ENCODE assay signal across 39 cellular contexts in genomic region chr6:87346700-87347099, GRCh38. TPM values are rescaled to one million over a fixed set of nuclear protein-coding genes. Genes with fewer than 3 reads are reported as not detected.
"Had no signal": no experiment of that assay in that cellular context is flagged by ENCODE, and none has a peak within 500 bp of the region (broad histone marks: within the 10 kb centered on the region; RNA-seq: fewer than 3 reads in every experiment).

No MANE protein-coding gene starts in this region.

- H3K36me3 ChIP-seq: adrenal gland, brain microvascular endothelial cell, breast epithelium, cardiac muscle cell had no signal

- ATAC-seq: activated naive CD4-positive, alpha-beta T cell treated with anti-CD3 and anti-CD28 coated beads, Interleukin-2, amount 50 U/mL, for 72 hours; activated naive CD8-positive, alpha-beta T cell treated with anti-CD3 and anti-CD28 coated beads, Interleukin-2, amount 50 U/mL, for 24 hours; activated T-cell treated with anti-CD3 and anti-CD28 coated beads, Interleukin-2, amount 50 U/mL, for 4 hours; activated T-cell treated with anti-CD3 and anti-CD28 coated beads, Interleukin-2, amount 50 U/mL, for 72 hours; activated T-helper 17 cell treated with anti-CD3 and anti-CD28 coated beads, Interleukin-2, amount 50 U/mL, for 72 hours; body of pancreas had no signal

- DNase-seq: activated effector memory CD4-positive, alpha-beta T cell treated with anti-CD3 and anti-CD28 coated beads, Interleukin-2, amount 50 U/mL, for 16 hours; activated effector memory CD4-positive, alpha-beta T cell treated with Interleukin-2 at 50 U/mL for 16 hours; activated gamma-delta T cell; activated gamma-delta T cell treated with Interleukin-2 at 50 U/mL for 16 hours; activated naive CD4-positive, alpha-beta T cell; activated naive CD4-positive, alpha-beta T cell treated with anti-CD3 and anti-CD28 coated beads for 36 hours; activated naive CD4-positive, alpha-beta T cell treated with anti-CD3 and anti-CD28 coated beads, Interleukin-2, amount 10 ng/mL, durations not matched to agents 7 days and 5 days; activated naive CD4-positive, alpha-beta T cell treated with anti-CD3 and anti-CD28 coated beads, Interleukin-2, amount 50 U/mL, for 16 hours; activated naive CD4-positive, alpha-beta T cell treated with Interleukin-2 at 50 U/mL for 16 hours; activated naive CD8-positive, alpha-beta T cell treated with anti-CD3 and anti-CD28 coated beads for 36 hours; activated naive CD8-positive, alpha-beta T cell treated with anti-CD3 and anti-CD28 coated beads, Interleukin-2, amount 10 ng/mL, durations not matched to agents 7 days and 5 days; activated naive CD8-positive, alpha-beta T cell treated with anti-CD3 and anti-CD28 coated beads, Interleukin-2, amount 50 U/mL, for 24 hours; activated T-cell treated with anti-CD3 and anti-CD28 coated beads, Interleukin-2, amount 50 U/mL, for 1 hour; activated T-cell treated with anti-CD3 and anti-CD28 coated beads, Interleukin-2, amount 50 U/mL, for 24 hours; activated T-cell treated with anti-CD3 and anti-CD28 coated beads, Interleukin-2, amount 50 U/mL, for 4 hours; activated T-cell treated with anti-CD3 and anti-CD28 coated beads, Interleukin-2, amount 50 U/mL, for 48 hours; activated T-cell treated with anti-CD3 and anti-CD28 coated beads, Interleukin-2, amount 50 U/mL, for 72 hours; adrenal gland; amniotic stem cell; amygdala; anterior cingulate cortex; aorta; body of pancreas; brain microvascular endothelial cell; caudate nucleus; central memory CD4-positive, alpha-beta T cell; cerebellar nuclear complex had no signal

- H3K4me1 ChIP-seq: ascending aorta, breast epithelium had no signal

- H3K9me3 ChIP-seq: adrenal gland, ascending aorta, body of pancreas, breast epithelium had no signal

- H3K27me3 ChIP-seq: adrenal gland, ascending aorta, body of pancreas, brain microvascular endothelial cell, breast epithelium, cardiac muscle cell had no signal

- FAIRE-seq: astrocyte, bronchial epithelial cell had no signal

- H3K27ac ChIP-seq: adrenal gland, ascending aorta, body of pancreas, brain microvascular endothelial cell, breast epithelium, cardiac muscle cell had no signal

- H3K4me3 ChIP-seq: adrenal gland, ascending aorta, body of pancreas, breast epithelium, cardiac muscle cell had no signal

RNA-seq across cellular contexts. Expression of gene C6orf163, which starts 2.1 kb away (rescaled TPM):
- total RNA-seq: ascending aorta had no signal

RNA-seq across cellular contexts. Expression of gene GJB7, which starts 17.6 kb away (rescaled TPM):
- total RNA-seq: activated naive CD4-positive, alpha-beta T cell treated with anti-CD3 and anti-CD28 coated beads for 36 hours; activated naive CD4-positive, alpha-beta T cell treated with anti-CD3 and anti-CD28 coated beads, Interleukin-2, amount 50 U/mL, for 72 hours; activated naive CD8-positive, alpha-beta T cell treated with anti-CD3 and anti-CD28 coated beads for 36 hours; activated naive CD8-positive, alpha-beta T cell treated with anti-CD3 and anti-CD28 coated beads, Interleukin-2, amount 10 ng/mL, durations not matched to agents 7 days and 5 days; activated T-cell treated with anti-CD3 and anti-CD28 coated beads, Interleukin-2, amount 50 U/mL, for 4 hours; activated T-cell treated with anti-CD3 and anti-CD28 coated beads, Interleukin-2, amount 50 U/mL, for 72 hours; activated T-helper 1 cell treated with anti-CD3 and anti-CD28 coated beads, Interleukin-12 subunit alpha, Interleukin-12 subunit beta, Interleukin-2, Interleukin-4 antibody, amounts not matched to agents 30 ng/mL and 10 ng/mL and 1 ng/mL, durations not matched to agents 14 hours and 24 hours and 36 hours; activated T-helper 17 cell treated with anti-CD3 and anti-CD28 coated beads, Interleukin-2, amount 50 U/mL, for 72 hours; activated T-helper 2 cell treated with anti-CD3 and anti-CD28 coated beads, Interferon-gamma antibody, Interleukin-2, Interleukin-4, amounts not matched to agents 10 μg/mL and 5 μg/mL and 100 μg/mL, durations not matched to agents 14 hours and 24 hours and 36 hours; adrenal gland; aorta; ascending aorta; astrocyte; body of pancreas; breast epithelium; bronchial epithelial cell; cardiac muscle cell; cardiac septum; cerebellum had no signal
- polyA plus RNA-seq: adipose tissue, aorta, cardiac muscle cell had no signal
